Comparison of ENCODE assay signal across 27 cellular contexts in the genomic region with DNA sequence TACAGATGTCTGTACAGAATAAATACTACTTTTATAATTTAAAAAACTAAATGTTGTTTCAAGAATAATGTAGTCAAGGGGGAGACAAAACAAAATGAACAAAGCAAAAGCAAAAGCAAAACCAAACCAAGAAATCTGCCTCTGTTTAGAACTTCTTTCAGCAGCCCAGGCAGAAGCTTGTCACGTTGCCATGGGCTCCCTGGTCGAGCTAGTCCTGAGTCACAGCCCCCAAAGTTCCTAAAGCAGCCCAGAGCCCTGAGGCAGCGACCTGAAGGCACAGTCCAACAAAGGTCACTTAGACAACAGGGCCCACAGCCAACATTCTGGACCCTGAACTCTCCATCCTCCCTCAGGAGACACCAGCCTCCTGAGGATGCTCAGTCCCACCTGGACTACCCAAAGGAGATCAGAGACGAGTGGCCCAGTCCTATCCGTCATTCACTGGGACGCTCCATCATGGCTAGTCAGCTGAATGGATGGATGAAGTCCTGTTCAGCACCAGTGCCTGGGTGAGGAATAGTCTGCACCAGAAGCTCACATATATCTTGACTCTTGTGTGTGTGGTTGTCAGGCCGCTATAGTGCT. TPM values are rescaled to one million over a fixed set of nuclear protein-coding genes. Genes with fewer than 3 reads are reported as not detected.
DNase-seq lines count a peak whose midpoint lies in the region; ATAC-seq and TF ChIP-seq lines count a peak whose summit lies in the region.
"Had no signal": no experiment of that assay in that cellular context is flagged by ENCODE, and none has a peak within 500 bp of the region (broad histone marks: within the 10 kb centered on the region; RNA-seq: fewer than 3 reads in every experiment).

No MANE protein-coding gene starts in this region.

- peaks cover 4% of the 10 kb centered on the region for H3K4me1 Mint-ChIP-seq in activated naive CD8-positive, alpha-beta T cell treated with anti-CD3 and anti-CD28 coated beads, Interleukin-2, amount 10 ng/mL, durations not matched to agents 7 days and 5 days
- H3K4me1 Mint-ChIP-seq in nephron progenitor cell: peaks cover 51% of the 10 kb centered on the region

- no peaks in the 10 kb centered on the region for H3K9me2 ChIP-seq in Loucy (replicated peaks; ENCODE audit: low read depth, low read length)

- in situ Hi-C loops in GM13976 (cut with MboI; ENCODE audit: low sequenced_read_pairs, unreplicated experiment): loop anchor here (25.0 kb wide), 1 partner anchor 302 kb away; the partner anchor contains the start of gene CPB2

- TF ChIP-seq CTCF in right atrium auricular region (IDR thresholded peaks at IDR 0.05) (no peak), Loucy (conservative IDR thresholded peaks at IDR 0.05; ENCODE audit: low read length) (no peak), nephron progenitor cell (IDR thresholded peaks at IDR 0.05) (no peak), GM13976 (IDR thresholded peaks at IDR 0.05; ENCODE audit: borderline replicate concordance, control extremely low read depth, extremely low read depth, insufficient read depth, missing control alignments) (no peak), vagina (IDR thresholded peaks at IDR 0.05) (no peak), mucosa of descending colon (IDR thresholded peaks at IDR 0.05) (no peak)

- no peak for ATAC-seq in left cardiac atrium
- ATAC-seq in activated naive CD8-positive, alpha-beta T cell treated with anti-CD3 and anti-CD28 coated beads, Interleukin-2, amount 10 ng/mL, durations not matched to agents 7 days and 5 days (ENCODE audit: low read depth): peak; percentile 60
- ATAC-seq in mucosa of descending colon: no peak
- ATAC-seq: Panc1 had no signal

- no peak for TF ChIP-seq POLR2A in vagina (IDR thresholded peaks at IDR 0.05)

- H4K20me1 ChIP-seq in Loucy (ENCODE audit: insufficient read depth, low read length, poor library complexity, severe bottlenecking): no peaks in the 10 kb centered on the region

- no peak overlapping the region for H3K9ac ChIP-seq in Loucy (ENCODE audit: low read depth, low read length, poor library complexity, severe bottlenecking)

- peak overlapping the region; percentile 74 for H2AFZ ChIP-seq in Loucy (ENCODE audit: low read length)

- H3K9me3 Mint-ChIP-seq in activated naive CD8-positive, alpha-beta T cell treated with anti-CD3 and anti-CD28 coated beads, Interleukin-2, amount 10 ng/mL, durations not matched to agents 7 days and 5 days: no peaks in the 10 kb centered on the region
- peaks cover 16% of the 10 kb centered on the region for H3K9me3 Mint-ChIP-seq in nephron progenitor cell
- H3K9me3 Mint-ChIP-seq: activated T-helper 1 cell treated with anti-CD3 and anti-CD28 coated beads, Interleukin-12 subunit alpha, Interleukin-12 subunit beta, Interleukin-2, Interleukin-4 antibody, amounts not matched to agents 30 ng/mL and 10 ng/mL and 1 ng/mL, durations not matched to agents 14 hours and 24 hours and 36 hours; HFFc6 had no signal

- POLR2A ChIA-PET in activated naive CD8-positive, alpha-beta T cell treated with anti-CD3 and anti-CD28 coated beads, Interleukin-2, amount 10 ng/mL, durations not matched to agents 7 days and 5 days (lab: Charles Lee): interaction anchor here (0.5 kb wide), 1 partner anchor 802 kb away, joined by 5 read pairs; no protein-coding TSS in a partner anchor

- no peak overlapping the region for H3K4me3 ChIP-seq in right atrium auricular region
- no peak overlapping the region for H3K4me3 ChIP-seq in Loucy (ENCODE audit: low read length, poor library complexity, severe bottlenecking)
- H3K4me3 ChIP-seq in vagina: no peak overlapping the region
- no peak overlapping the region for H3K4me3 ChIP-seq in mucosa of descending colon
- H3K4me3 ChIP-seq: adrenal gland, SJCRH30, smooth muscle cell, stomach, transverse colon had no signal

- H3K36me3 ChIP-seq in right atrium auricular region (no peaks in the 10 kb centered on the region), Loucy (ENCODE audit: insufficient read depth, low read length) (no peaks in the 10 kb centered on the region), vagina (no peaks in the 10 kb centered on the region), mucosa of descending colon (ENCODE audit: low read depth) (no peaks in the 10 kb centered on the region)
- H3K36me3 ChIP-seq: adrenal gland, SJCRH30, stomach, transverse colon had no signal

- H3K9me3 ChIP-seq in right atrium auricular region (peaks cover 0 to 4% of the 10 kb centered on the region in 2 donors), Loucy (ENCODE audit: insufficient read depth, low read depth, low read length) (no peaks in the 10 kb centered on the region), vagina (no peaks in the 10 kb centered on the region), mucosa of descending colon (no peaks in the 10 kb centered on the region)
- H3K9me3 ChIP-seq: adrenal gland, SJCRH30, transverse colon had no signal

- H3F3A ChIP-seq in Loucy (ENCODE audit: low read depth): no peaks in the 10 kb centered on the region

- H3K27ac ChIP-seq in right atrium auricular region (no peak overlapping the region), vagina (no peak overlapping the region)
- H3K27ac ChIP-seq: adrenal gland, SJCRH30, stomach, transverse colon had no signal

- no peak overlapping the region for H3K4me3 Mint-ChIP-seq in activated naive CD8-positive, alpha-beta T cell treated with anti-CD3 and anti-CD28 coated beads, Interleukin-2, amount 10 ng/mL, durations not matched to agents 7 days and 5 days
- H3K4me3 Mint-ChIP-seq in nephron progenitor cell: no peak overlapping the region
- H3K4me3 Mint-ChIP-seq: activated T-helper 1 cell treated with anti-CD3 and anti-CD28 coated beads, Interleukin-12 subunit alpha, Interleukin-12 subunit beta, Interleukin-2, Interleukin-4 antibody, amounts not matched to agents 30 ng/mL and 10 ng/mL and 1 ng/mL, durations not matched to agents 14 hours and 24 hours and 36 hours; HFFc6 had no signal

- H3K27me3 ChIP-seq in right atrium auricular region: no peaks in the 10 kb centered on the region
- H3K27me3 ChIP-seq in Loucy (ENCODE audit: insufficient read depth, low read length, poor library complexity, severe bottlenecking): no peaks in the 10 kb centered on the region
- H3K27me3 ChIP-seq in vagina: no peaks in the 10 kb centered on the region
- H3K27me3 ChIP-seq: adrenal gland, SJCRH30, stomach, transverse colon had no signal

- intact Hi-C loops in left cardiac atrium (cut with DNase I) (loop anchor here in 1 of 2 donors (5.0 to 10.0 kb wide), 2 partner anchors 67 to 315 kb away; no protein-coding TSS in a partner anchor), vagina (cut with DNase I) (no loop called here), mucosa of descending colon (cut with DNase I, micrococcal nuclease) (no loop called here)

- no peaks in the 10 kb centered on the region for H3K36me3 Mint-ChIP-seq in activated naive CD8-positive, alpha-beta T cell treated with anti-CD3 and anti-CD28 coated beads, Interleukin-2, amount 10 ng/mL, durations not matched to agents 7 days and 5 days
- no peaks in the 10 kb centered on the region for H3K36me3 Mint-ChIP-seq in nephron progenitor cell (ENCODE audit: low read depth)
- H3K36me3 Mint-ChIP-seq: CD8-positive, alpha-beta memory T cell had no signal

- H3K4me1 ChIP-seq in right atrium auricular region (no peaks in the 10 kb centered on the region), Loucy (ENCODE audit: insufficient read depth, low read length, poor library complexity, severe bottlenecking) (no peaks in the 10 kb centered on the region), vagina (no peaks in the 10 kb centered on the region), mucosa of descending colon (ENCODE audit: low read depth) (no peaks in the 10 kb centered on the region)
- H3K4me1 ChIP-seq: adrenal gland, stomach, transverse colon had no signal

- no peaks in the 10 kb centered on the region for H3K27me3 Mint-ChIP-seq in activated naive CD8-positive, alpha-beta T cell treated with anti-CD3 and anti-CD28 coated beads, Interleukin-2, amount 10 ng/mL, durations not matched to agents 7 days and 5 days
- peaks cover 1% of the 10 kb centered on the region for H3K27me3 Mint-ChIP-seq in nephron progenitor cell (ENCODE audit: low read depth, poor library complexity)

- no peak overlapping the region for H3K27ac Mint-ChIP-seq in activated naive CD8-positive, alpha-beta T cell treated with anti-CD3 and anti-CD28 coated beads, Interleukin-2, amount 10 ng/mL, durations not matched to agents 7 days and 5 days
- H3K27ac Mint-ChIP-seq in nephron progenitor cell: peak overlapping the region; percentile 64
- H3K27ac Mint-ChIP-seq: activated T-helper 1 cell treated with anti-CD3 and anti-CD28 coated beads, Interleukin-12 subunit alpha, Interleukin-12 subunit beta, Interleukin-2, Interleukin-4 antibody, amounts not matched to agents 30 ng/mL and 10 ng/mL and 1 ng/mL, durations not matched to agents 14 hours and 24 hours and 36 hours; HFFc6 had no signal

- H3K4me2 ChIP-seq in Loucy (ENCODE audit: low read depth, low read length, poor library complexity, severe bottlenecking): no peak overlapping the region
- H3K4me2 ChIP-seq: smooth muscle cell had no signal

- H3K79me2 ChIP-seq in Loucy (ENCODE audit: insufficient read depth, low read length): no peaks in the 10 kb centered on the region

- DNase-seq in right atrium auricular region (ENCODE audit: low spot score) (peak; percentile 32), left cardiac atrium (no peak), nephron progenitor cell (peak; percentile 14), GM13976 (ENCODE audit: low spot score) (no peak), vagina (ENCODE audit: extremely low spot score in 2 of 2) (no peak), mucosa of descending colon (no peak)
- DNase-seq in activated naive CD8-positive, alpha-beta T cell treated with anti-CD3 and anti-CD28 coated beads, Interleukin-2, amount 10 ng/mL, durations not matched to agents 7 days and 5 days: no peak
- DNase-seq: adrenal gland; CD8-positive, alpha-beta memory T cell; cortex of kidney; DMS53; HFFc6; NCI-H2081 treated with DMSO at 0.1 percent for 48 hours; NCI-H446 treated with DMSO at 0.1 percent for 48 hours; SJCRH30; stimulated activated CD4-positive, alpha-beta T cell treated with anti-CD3 and anti-CD28 coated beads, Interleukin-2, amount 100 ng/mL, for 48 hours; stomach; transverse colon had no signal

RNA-seq across cellular contexts. Expression of gene SIAH3, which starts 41.7 kb away (rescaled TPM):
- not detected for total RNA-seq in right atrium auricular region
- not detected for total RNA-seq in left cardiac atrium
- total RNA-seq in activated naive CD8-positive, alpha-beta T cell treated with anti-CD3 and anti-CD28 coated beads, Interleukin-2, amount 10 ng/mL, durations not matched to agents 7 days and 5 days: under 1 TPM; 0.36 to 0.62 TPM
- not detected for total RNA-seq in vagina
- total RNA-seq in mucosa of descending colon: under 1 TPM; 0.05 to 0.06 (median 0.06) TPM
- total RNA-seq: bronchial epithelial cell, fibroblast of lung, glomerular endothelial cell, HFFc6, LHCN-M2, myocyte, SJCRH30, smooth muscle cell, transverse colon had no signal

Comparison
In these comparisons a context has a peak if more than half of its experiments do, and no peak if none do; other contexts are left out.
1. DNase-seq: peak in right atrium auricular region (single experiment) and nephron progenitor cell (single experiment); none in left cardiac atrium (single experiment), activated naive CD8-positive, alpha-beta T cell treated with anti-CD3 and anti-CD28 coated beads, Interleukin-2, amount 10 ng/mL, durations not matched to agents 7 days and 5 days (single experiment), GM13976 (single experiment), vagina (0 of 2) and mucosa of descending colon (0 of 3).